Comparison of ENCODE assay signal across 20 cellular contexts in genomic region chr9:3971391-3972082, GRCh38.
A peak's percentile ranks its signal among the peaks of the same experiment; 100 is the strongest.
DNase-seq lines count a peak whose midpoint lies in the region; ATAC-seq, FAIRE-seq and TF ChIP-seq lines count a peak whose summit lies in the region.
"Had no signal": no experiment of that assay in that cellular context is flagged by ENCODE, and none has a peak within 500 bp of the region (broad histone marks: within the 10 kb centered on the region; RNA-seq: fewer than 3 reads in every experiment).

No MANE protein-coding gene starts in this region.

- H4K20me1 ChIP-seq in PC-3 (ENCODE audit: low read length) (no peaks in the 10 kb centered on the region), Karpas-422 (ENCODE audit: insufficient read depth, low read depth, low read length) (no peaks in the 10 kb centered on the region)

- H3K79me2 ChIP-seq in PC-3 (ENCODE audit: low read length): no peaks in the 10 kb centered on the region
- H3K79me2 ChIP-seq in Karpas-422 (ENCODE audit: low read length): no peaks in the 10 kb centered on the region

- TF ChIP-seq EP300 in Ishikawa (IDR thresholded peaks at IDR 0.05; ENCODE audit: borderline replicate concordance): no peak

- no peaks in the 10 kb centered on the region for H3K9me2 ChIP-seq in PC-3 (replicated peaks; ENCODE audit: low read length)
- no peaks in the 10 kb centered on the region for H3K9me2 ChIP-seq in Karpas-422 (replicated peaks; ENCODE audit: insufficient read depth, low read length)

- TF ChIP-seq CTCF in PC-3 (conservative IDR thresholded peaks at IDR 0.05; ENCODE audit: low read depth, low read length) (no peak), epithelial cell of esophagus (IDR thresholded peaks at IDR 0.05; ENCODE audit: insufficient read depth, low read depth, low read length, missing control alignments) (no peak), omental fat pad (IDR thresholded peaks at IDR 0.05) (no peak)

- no peaks in the 10 kb centered on the region for H3K27me3 ChIP-seq in PC-3 (ENCODE audit: low read length)
- H3K27me3 ChIP-seq in Karpas-422 (ENCODE audit: low read length): no peaks in the 10 kb centered on the region

- TF ChIP-seq RAD21 in Ishikawa (IDR thresholded peaks at IDR 0.05; ENCODE audit: low read depth): no peak

- peak; percentile 11 for FAIRE-seq in G401.6 (lab: Jason Lieb, UNC)
- FAIRE-seq: HTR-8/SVneo, K562 had no signal

- peak; percentile 70 for DNase-seq in PC-3
- DNase-seq in epithelial cell of esophagus (ENCODE audit: low read depth): peak; percentile 55
- DNase-seq in Karpas-422: no peak
- DNase-seq in NCI-H2081 (lab: John Stamatoyannopoulos, UW): no peak
- no peak for DNase-seq in omental fat pad (ENCODE audit: low spot score)
- DNase-seq: CD8-positive, alpha-beta T cell; DMS79 treated with DMSO at 0.1 percent for 48 hours; NCI-H1105; NCI-H1694; NCI-H345; NCI-H69; NK-92 treated with Interleukin-12 subunit alpha and Interleukin-12 subunit beta, amount 100 ng/mL, for 24 hours; T-helper 17 cell had no signal

- intact Hi-C loops in PC-3 (cut with micrococcal nuclease): no loop called here

- POLR2A ChIA-PET in PC-3 (lab: Charles Lee; ENCODE audit: unreplicated experiment): no interaction called here

- H3K4me2 ChIP-seq in PC-3 (ENCODE audit: low read length): peak overlapping the region; percentile 38
- H3K4me2 ChIP-seq in Karpas-422 (ENCODE audit: low read depth, low read length, poor library complexity, severe bottlenecking): no peak overlapping the region

- H3K4me1 ChIP-seq in PC-3 (ENCODE audit: insufficient read depth, low read length) (peaks cover 52% of the 10 kb centered on the region), Karpas-422 (ENCODE audit: low read length) (no peaks in the 10 kb centered on the region)

- H3K9me3 ChIP-seq in PC-3 (ENCODE audit: low read length): no peaks in the 10 kb centered on the region
- no peaks in the 10 kb centered on the region for H3K9me3 ChIP-seq in Karpas-422 (ENCODE audit: low read length)
- H3K9me3 ChIP-seq: HAP-1 had no signal

- H3K9ac ChIP-seq in PC-3 (ENCODE audit: low read length): peak overlapping the region; percentile 82
- no peak overlapping the region for H3K9ac ChIP-seq in Karpas-422 (ENCODE audit: low read length)

- no peaks in the 10 kb centered on the region for H3K36me3 ChIP-seq in PC-3 (ENCODE audit: low read depth, low read length)
- no peaks in the 10 kb centered on the region for H3K36me3 ChIP-seq in Karpas-422 (ENCODE audit: insufficient read depth, low read length)
- H3K36me3 ChIP-seq: HAP-1 had no signal

- no peaks in the 10 kb centered on the region for H3F3A ChIP-seq in PC-3 (ENCODE audit: low read length, unreplicated experiment)

- peak; percentile 77 for ATAC-seq in PC-3
- no peak for ATAC-seq in omental fat pad (ENCODE audit: low FRiP score)
- ATAC-seq: CD8-positive, alpha-beta T cell; K562; Panc1; Right ventricle myocardium inferior; T-helper 17 cell had no signal

- BruUV-seq in PC-3 (replicated peaks; lab: Mats Ljungman, UMichigan): no TSS peak

- peak overlapping the region; percentile 97 for H3K27ac ChIP-seq in PC-3 (ENCODE audit: low read length)
- H3K27ac ChIP-seq in Karpas-422 (ENCODE audit: low read length): no peak overlapping the region

- H2AFZ ChIP-seq in PC-3 (ENCODE audit: low read length): no peak overlapping the region
- no peak overlapping the region for H2AFZ ChIP-seq in Karpas-422 (ENCODE audit: low read length)

- CTCF ChIA-PET in PC-3 (lab: Charles Lee): no interaction called here

- H3K4me3 ChIP-seq in PC-3 (ENCODE audit: low read length) (no peak overlapping the region), epithelial cell of esophagus (ENCODE audit: low read length) (no peak overlapping the region), Karpas-422 (ENCODE audit: low read length) (no peak overlapping the region)
- H3K4me3 ChIP-seq: HAP-1, K562 had no signal

TF ChIP-seq in Ishikawa, 13 proteins besides CTCF, POLR2A, EP300 and RAD21:
- TF ChIP-seq CEBPB (IDR thresholded peaks at IDR 0.05) (0 out of 2 replicates have a peak, but pooled peaks have one; percentile 4), MAX (IDR thresholded peaks at IDR 0.05) (no peak)
TF ChIP-seq in Ishikawa: peak in this region for 1.

Comparison
In these comparisons a context has a peak if more than half of its experiments do, and no peak if none do; other contexts are left out.
1. DNase-seq: peak in PC-3 (single experiment) and epithelial cell of esophagus (single experiment); none in Karpas-422 (single experiment), NCI-H2081 (0 of 2) and omental fat pad (single experiment).